In genomic region chr2:28019521-28019920, GRCh38 we compare ENCODE assay signal across 3 cellular contexts.
A peak's percentile ranks its signal among the peaks of the same experiment; 100 is the strongest.
DNase-seq lines count a peak whose midpoint lies in the region; ATAC-seq and TF ChIP-seq lines count a peak whose summit lies in the region.
"Not testable (repeated sequence)": the region's sequence is repeated elsewhere in the genome, so short reads cannot be mapped to it uniquely, and the experiment has no call there.

No MANE protein-coding gene starts in this region.

- H3K27me3 Mint-ChIP-seq in stimulated activated naive B cell treated with anti-CD40 and anti-IgM and Interleukin-4, amounts not matched to agents 10 μg/mL and 1 μg/mL and 100 μg/mL, for 72 hours, result not testable (repeated sequence)

- not testable (repeated sequence) for H3K9me3 Mint-ChIP-seq in stimulated activated naive B cell treated with anti-CD40 and anti-IgM and Interleukin-4, amounts not matched to agents 10 μg/mL and 1 μg/mL and 100 μg/mL, for 72 hours

- ATAC-seq in stimulated activated naive B cell treated with anti-CD40 and anti-IgM and Interleukin-4, amounts not matched to agents 10 μg/mL and 1 μg/mL and 100 μg/mL, for 72 hours (replicated peaks), result not testable (repeated sequence)

- H3K4me1 Mint-ChIP-seq in stimulated activated naive B cell treated with anti-CD40 and anti-IgM and Interleukin-4, amounts not matched to agents 10 μg/mL and 1 μg/mL and 100 μg/mL, for 72 hours, result not testable (repeated sequence)

- not testable (repeated sequence) for TF ChIP-seq CTCF in HEK293 (tag by site-specific recombination; IDR thresholded peaks at IDR 0.05)

- H3K9me3 ChIP-seq in HEK293 (ENCODE audit: control insufficient read depth, insufficient read depth, low read depth, low read length), result not testable (repeated sequence)

- H3K4me3 ChIP-seq in HEK293 (ENCODE audit: low read depth, low read length), result not testable (repeated sequence)

- not testable (repeated sequence) for H3K36me3 ChIP-seq in HEK293 (ENCODE audit: control insufficient read depth in 2 of 2, insufficient read depth in 1 of 2, low read length in 2 of 2)

- peak overlapping the region; percentile 49 for H3K27ac Mint-ChIP-seq in stimulated activated naive B cell treated with anti-CD40 and anti-IgM and Interleukin-4, amounts not matched to agents 10 μg/mL and 1 μg/mL and 100 μg/mL, for 72 hours

- POLR2A ChIA-PET in HEK293 (lab: Yijun Ruan, JAX), result not testable (repeated sequence)

- CTCF ChIA-PET in HEK293 (lab: Yijun Ruan, JAX), result interaction anchor here (1.1 kb wide), 1 partner anchor 9 kb away, joined by 3 read pairs; no protein-coding TSS in a partner anchor

- not testable (repeated sequence) for H3K4me1 ChIP-seq in HEK293 (ENCODE audit: control insufficient read depth, insufficient read depth, low read length)

- not testable (repeated sequence) for H3K27ac ChIP-seq in HEK293 (ENCODE audit: extremely low read depth, low read depth, low read length)

- DNase-seq in NCI-H2171 treated with DMSO at 0.1 percent for 48 hours (lab: John Stamatoyannopoulos, UW), result peak; percentile 10
- not testable (repeated sequence) for DNase-seq in stimulated activated naive B cell treated with anti-CD40 and anti-IgM and Interleukin-4, amounts not matched to agents 10 μg/mL and 1 μg/mL and 100 μg/mL, for 72 hours

- H3K36me3 Mint-ChIP-seq in stimulated activated naive B cell treated with anti-CD40 and anti-IgM and Interleukin-4, amounts not matched to agents 10 μg/mL and 1 μg/mL and 100 μg/mL, for 72 hours, result peaks cover 11 to 28% of the 10 kb centered on the region in 2 donors

- not testable (repeated sequence) for H3K4me3 Mint-ChIP-seq in stimulated activated naive B cell treated with anti-CD40 and anti-IgM and Interleukin-4, amounts not matched to agents 10 μg/mL and 1 μg/mL and 100 μg/mL, for 72 hours

TF ChIP-seq in HEK293, 187 proteins besides CTCF, POLR2A, EP300 and RAD21:
- TF ChIP-seq SCRT1 (tag by site-specific recombination; IDR thresholded peaks at IDR 0.05; ENCODE audit: borderline replicate concordance) (0 out of 2 replicates have a peak, but pooled peaks have one; percentile 66), SCRT2 (tag by site-specific recombination; IDR thresholded peaks at IDR 0.05) (peak; percentile 63; the same call in 1 of the 2 replicates)
